In the genomic region with DNA sequence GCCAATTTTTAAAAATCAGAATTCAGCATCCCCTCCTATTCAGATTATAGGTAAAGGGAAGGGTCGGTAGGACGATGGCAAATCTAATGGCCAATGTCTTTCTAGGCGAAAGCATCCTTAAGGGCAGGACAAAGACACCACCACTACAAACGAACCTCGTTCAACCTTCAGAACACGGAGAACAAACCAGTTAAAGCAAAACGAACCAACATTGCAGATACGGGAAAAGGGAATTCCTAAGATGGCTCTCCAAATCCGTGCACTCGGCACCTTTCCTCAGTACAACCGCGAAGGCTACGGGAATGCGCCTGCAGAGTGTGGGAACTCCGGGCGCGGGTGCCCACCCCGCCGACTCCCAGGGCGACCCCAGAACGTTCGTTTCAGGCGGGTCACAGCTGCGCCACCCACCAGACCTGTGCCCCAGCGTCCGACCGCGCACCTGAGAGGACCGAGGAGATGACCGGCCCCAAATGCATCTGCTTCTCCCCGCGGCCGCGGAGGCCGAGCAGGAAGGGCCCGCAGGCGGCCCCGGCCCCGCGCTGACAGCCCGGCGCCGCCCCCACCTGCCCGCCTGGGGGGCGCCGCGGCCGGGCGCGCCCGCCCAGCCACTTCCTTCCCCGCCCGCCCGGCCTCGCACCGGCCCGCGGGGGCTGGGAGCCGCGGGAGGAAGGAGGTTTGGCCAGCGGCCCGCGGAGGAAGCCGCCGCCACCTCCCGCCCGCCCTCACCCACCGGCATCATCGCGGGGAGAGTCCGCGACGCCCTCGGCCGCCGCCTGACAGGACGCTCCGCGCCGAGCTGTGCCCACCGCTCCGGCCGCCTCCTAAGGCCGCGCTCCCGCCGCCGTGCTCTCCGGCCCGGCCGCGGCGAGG, we compare ENCODE assay signal across 8 cellular contexts. TPM values are rescaled to one million over a fixed set of nuclear protein-coding genes. Genes with fewer than 3 reads are reported as not detected.
DNase-seq lines count a peak whose midpoint lies in the region; ATAC-seq, FAIRE-seq and TF ChIP-seq lines count a peak whose summit lies in the region.

No MANE protein-coding gene starts in this region.

- TF ChIP-seq POLR2A in GM12878 (IDR thresholded peaks at IDR 0.05; ENCODE audit: low read depth, low read length), result 0 out of 2 replicates have a peak, but pooled peaks have one; percentile 0

- peak overlapping the region; percentile 97 for H3K4me2 ChIP-seq in GM12878 (ENCODE audit: control insufficient read depth, insufficient read depth)
- H3K4me2 ChIP-seq in smooth muscle cell, result peak overlapping the region; percentile 99

- H4K20me1 ChIP-seq in GM12878 (ENCODE audit: control insufficient read depth, insufficient read depth), result no peaks in the 10 kb centered on the region
- H4K20me1 ChIP-seq in smooth muscle cell (ENCODE audit: low read depth), result peaks cover 23% of the 10 kb centered on the region

- TF ChIP-seq EP300 in GM12878 (IDR thresholded peaks at IDR 0.05; ENCODE audit: borderline replicate concordance in 1 of 2, control insufficient read depth in 1 of 2, low read depth in 2 of 2, low read length in 2 of 2), result no peak

- in situ Hi-C loops in Panc1 (cut with HindIII; ENCODE audit: low pct_unique_long_range_greater_than_20kb, low sequenced_read_pairs) (no loop called here), GM12878 (cut with MboI) (no loop called here)

- H3K9ac ChIP-seq in GM12878 (ENCODE audit: control insufficient read depth, insufficient read depth, low read length) (peak overlapping the region; percentile 55), smooth muscle cell (ENCODE audit: low read depth) (no peak overlapping the region)

- no peaks in the 10 kb centered on the region; the same call in 1 of the 2 replicates for H3K79me2 ChIP-seq in GM12878 (ENCODE audit: control insufficient read depth, insufficient read depth, low read length)
- H3K79me2 ChIP-seq in smooth muscle cell (ENCODE audit: low read depth), result peaks cover 14% of the 10 kb centered on the region

- DNase-seq in AG04449 (ENCODE audit: low read depth, low spot score), result no peak
- no peak for DNase-seq in Panc1 (ENCODE audit: low read depth, low spot score)
- no peak for DNase-seq in GM12878 (ENCODE audit: low read depth, low spot score)
- DNase-seq in iPS-NIHi11 (ENCODE audit: low spot score), result peak; percentile 67
- DNase-seq in smooth muscle cell (lab: John Stamatoyannopoulos, UW; ENCODE audit: unreplicated experiment), result no peak
- no peak for DNase-seq in NCI-H2196 treated with DMSO at 0.1 percent for 48 hours (lab: John Stamatoyannopoulos, UW; ENCODE audit: unreplicated experiment)

- H2AFZ ChIP-seq in GM12878 (ENCODE audit: control insufficient read depth, low read depth, low read length), result peak overlapping the region; percentile 78
- no peak overlapping the region for H2AFZ ChIP-seq in smooth muscle cell (ENCODE audit: low read depth)

- H3K27me3 ChIP-seq in Panc1 (ENCODE audit: control insufficient read depth, insufficient read depth, low read length) (no peaks in the 10 kb centered on the region), GM12878 (replicated peaks in 1 of 2; ENCODE audit: control insufficient read depth in 2 of 2, insufficient read depth in 2 of 2, low read length in 1 of 2) (no peaks in the 10 kb centered on the region), smooth muscle cell (ENCODE audit: low read depth) (peaks cover 22% of the 10 kb centered on the region)

- no peak for TF ChIP-seq RAD21 in GM12878 (IDR thresholded peaks at IDR 0.05; ENCODE audit: insufficient read depth, low read depth, low read length)

- POLR2A ChIA-PET in AG04449 (lab: Yijun Ruan, JAX) (no interaction called here), Panc1 (lab: Charles Lee) (no interaction called here), GM12878 (lab: Charles Lee) (interaction anchor here (0.7 kb wide), 1 partner anchor 19 kb away, joined by 4 read pairs; no protein-coding TSS in a partner anchor)

- CTCF ChIA-PET in AG04449 (lab: Yijun Ruan, JAX), result no interaction called here
- CTCF ChIA-PET in Panc1 (lab: Charles Lee), result no interaction called here
- CTCF ChIA-PET in GM12878 (lab: Yijun Ruan, JAX), result no interaction called here

- H3K9me3 ChIP-seq in Panc1 (ENCODE audit: control insufficient read depth, insufficient read depth, low read depth, low read length), result no peaks in the 10 kb centered on the region
- H3K9me3 ChIP-seq in GM12878 (replicated peaks; ENCODE audit: control insufficient read depth, insufficient read depth, low read length), result no peaks in the 10 kb centered on the region
- no peaks in the 10 kb centered on the region for H3K9me3 ChIP-seq in smooth muscle cell (replicated peaks; ENCODE audit: low read depth)

- peak overlapping the region; percentile 70 for H3K4me3 ChIP-seq in AG04449 (ENCODE audit: low read depth, low read length)
- H3K4me3 ChIP-seq in Panc1 (ENCODE audit: low read depth in 2 of 2, low read length in 2 of 2), result peak overlapping the region; percentile 48 to 70
- H3K4me3 ChIP-seq in GM12878, result peak overlapping the region; percentile 92
- peak overlapping the region; percentile 79 for H3K4me3 ChIP-seq in smooth muscle cell

- ATAC-seq in GM18868 (IDR thresholded peaks at IDR 0.05; ENCODE audit: unreplicated experiment) (peak; percentile 36), HG03039 (IDR thresholded peaks at IDR 0.05; ENCODE audit: unreplicated experiment) (peak; percentile 25), Panc1 (peak; percentile 70), GM12878 (peak; percentile 18)

- TF ChIP-seq CTCF in AG04449 (IDR thresholded peaks at IDR 0.05; ENCODE audit: insufficient read depth, low read length, missing control alignments) (no peak), Panc1 (IDR thresholded peaks at IDR 0.05) (no peak), GM12878 (IDR thresholded peaks at IDR 0.05 in 2 of 3, conservative IDR thresholded peaks at IDR 0.05 in 1 of 3; ENCODE audit: control insufficient read depth in 2 of 3, extremely low read depth in 1 of 3, insufficient read depth in 1 of 3, low read depth in 3 of 3, low read length in 3 of 3) (no peak), smooth muscle cell (IDR thresholded peaks at IDR 0.05; ENCODE audit: borderline replicate concordance, insufficient read depth, poor library complexity, severe bottlenecking) (no peak)

- RAD21 ChIA-PET in GM12878 (lab: Charles Lee; ENCODE audit: unreplicated experiment), result interaction anchor here (0.7 kb wide), 1 partner anchor 286 kb away, joined by 3 read pairs; no protein-coding TSS in a partner anchor

- BruUV-seq in Panc1 (replicated peaks; lab: Mats Ljungman, UMichigan) (no TSS peak), GM12878 (replicated peaks; lab: Mats Ljungman, UMichigan) (no TSS peak)

- no peaks in the 10 kb centered on the region for H3K36me3 ChIP-seq in Panc1 (ENCODE audit: control insufficient read depth, insufficient read depth, low read length)
- H3K36me3 ChIP-seq in GM12878 (ENCODE audit: control insufficient read depth in 2 of 2, insufficient read depth in 2 of 2, low read length in 1 of 2), result no peaks in the 10 kb centered on the region
- no peaks in the 10 kb centered on the region for H3K36me3 ChIP-seq in smooth muscle cell (ENCODE audit: low read depth)

- SMC1A ChIA-PET in GM12878 (lab: Charles Lee; ENCODE audit: uncharacterized antibody, unreplicated experiment), result no interaction called here

- 2% methylated on average over 50 of the region's 93 CpGs for WGBS in GM12878 (ENCODE audit: insufficient coverage, insufficient replicate concordance, low lambda C conversion rate, missing lambda C conversion rate)
- WGBS in smooth muscle cell (ENCODE audit: low lambda C conversion rate), result 1% methylated on average over 49 of the region's 93 CpGs

- H3K27ac ChIP-seq in Panc1 (ENCODE audit: low read length), result peak overlapping the region; percentile 65
- H3K27ac ChIP-seq in GM12878 (ENCODE audit: control insufficient read depth, insufficient read depth), result no peak overlapping the region
- H3K27ac ChIP-seq in smooth muscle cell (ENCODE audit: low read depth), result no peak overlapping the region

- intact Hi-C loops in Panc1 (cut with micrococcal nuclease; ENCODE audit: unreplicated experiment) (no loop called here), GM12878 (cut with micrococcal nuclease; ENCODE audit: unreplicated experiment) (no loop called here)

- FAIRE-seq in GM12878 (lab: Jason Lieb, UNC), result no peak

- H3F3A ChIP-seq in smooth muscle cell (ENCODE audit: low read depth), result peaks cover 4% of the 10 kb centered on the region

- H3K4me1 ChIP-seq in Panc1 (ENCODE audit: control insufficient read depth, insufficient read depth, low read length) (peaks cover 6% of the 10 kb centered on the region; the same call in 1 of the 2 replicates), GM12878 (ENCODE audit: control insufficient read depth, insufficient read depth, low read length) (no peaks in the 10 kb centered on the region), smooth muscle cell (ENCODE audit: low read depth) (peaks cover 10% of the 10 kb centered on the region)

TF ChIP-seq in GM12878, 131 proteins besides CTCF, POLR2A, EP300 and RAD21 (continues in another document):
- no peak for TF ChIP-seq TCF7 (IDR thresholded peaks at IDR 0.05; ENCODE audit: borderline replicate concordance)

RNA-seq across cellular contexts. Expression of a gene that starts 0.6 kb away (rescaled TPM):
- 19.0 TPM for total RNA-seq in Panc1 (2021; ENCODE audit: unreplicated experiment)
- 14.1 TPM for polyA plus RNA-seq in Panc1 (2012; ENCODE audit: insufficient read length)
- total RNA-seq in GM12878 (2013; cell fraction: nucleolus; rRNA removed), result 16.2 and 20.5 TPM in 2 replicates
- 3.3 and 3.5 TPM in 2 replicates for total RNA-seq in GM12878 (2014; rRNA removed)
- 3.0 and 3.1 TPM in 2 replicates for total RNA-seq in GM12878 (2014; rRNA removed; fragmentation: Illumina TruSeq; extraction: Trizol)
- 7.3 and 8.7 TPM in 2 replicates for total RNA-seq in GM12878 (2021)
- 2.6 TPM for polyA plus RNA-seq in GM12878 (2011; ENCODE audit: low read depth)
- polyA plus RNA-seq in GM12878 (2011; rRNA removed), result 2.6 and 3.7 TPM in 2 replicates
- 2.7 and 2.9 TPM in 2 replicates for polyA plus RNA-seq in GM12878 (2011; cell fraction: cytosol; rRNA removed)
- 17.1 and 21.0 TPM in 2 replicates for polyA plus RNA-seq in GM12878 (2011; cell fraction: nucleus; rRNA removed)
- polyA plus RNA-seq in GM12878 (2012), result 3.4 and 3.7 TPM in 2 replicates
- polyA plus RNA-seq in GM12878 (2014; fragmentation: Illumina TruSeq; extraction: Trizol), result 2.0 and 3.3 TPM in 2 replicates
- under 1 TPM; 0.16 to 0.40 TPM for polyA plus RNA-seq in GM12878 (2014; fragmentation: Nextera tagmentation; extraction: Ambion mirVana)
- polyA plus RNA-seq in GM12878 (2014; rRNA removed), result 4.4 and 8.1 TPM in 2 replicates
- polyA plus RNA-seq in GM12878 (2016; fragmentation: Nextera tagmentation; extraction: Ambion mirVana), result 1 to 10 TPM in 1 of 2 experiments, under 1 TPM in 1; 0.89 to 1.3 TPM
- 8.1 and 8.9 TPM in 2 replicates for polyA minus RNA-seq in GM12878 (2011; rRNA and poly(A)+ RNA removed)
- polyA minus RNA-seq in GM12878 (2011; cell fraction: cytosol; rRNA and poly(A)+ RNA removed), result 1.1 and 2.2 TPM in 2 replicates
- 5.7 and 11.5 TPM in 2 replicates for polyA minus RNA-seq in GM12878 (2011; cell fraction: nucleus; rRNA and poly(A)+ RNA removed)
- total RNA-seq in smooth muscle cell, result 2.1 and 4.3 TPM in 2 replicates
- polyA plus RNA-seq in smooth muscle cell, result 2.3 and 7.1 TPM in 2 replicates

Comparison
In these comparisons a context has a peak if more than half of its experiments do, and no peak if none do; other contexts are left out.
1. ATAC-seq: peak in every context shown above with its lines; median percentile 70 in Panc1; 36 in GM18868; 25 in HG03039; 18 in GM12878.